9 cellular contexts compared by ENCODE assay signal in the genomic region with DNA sequence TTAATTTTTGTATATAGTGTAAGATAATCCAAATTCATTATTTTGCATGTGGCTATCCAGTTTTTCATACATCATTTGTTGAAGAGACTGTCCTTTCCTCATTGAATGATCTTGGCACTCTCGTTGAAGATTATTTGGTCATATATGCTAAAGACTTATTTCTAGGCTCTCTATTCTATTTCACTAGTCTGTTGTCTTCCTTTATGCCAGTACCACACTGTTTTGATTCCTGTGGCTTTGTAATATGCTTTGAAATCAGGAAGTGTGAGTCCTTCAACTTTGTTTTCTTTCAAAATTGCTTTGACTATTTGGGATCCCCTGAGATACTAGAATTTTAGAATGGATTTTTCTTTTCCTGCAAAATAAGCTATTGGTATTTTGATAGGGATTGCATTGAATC.
"Had no signal": no experiment of that assay in that cellular context is flagged by ENCODE, and none has a peak within 500 bp of the region (broad histone marks: within the 10 kb centered on the region; RNA-seq: fewer than 3 reads in every experiment).

No MANE protein-coding gene starts in this region.

- H2AFZ ChIP-seq: GM23338 had no signal

- H3K27ac ChIP-seq: HL-60 had no signal

- ATAC-seq: GM23338, HepG2 had no signal

- DNase-seq: H9, HCEC 1CT, HFFc6, KG1 had no signal

- H3K4me2 ChIP-seq: GM23338 had no signal

- FAIRE-seq: H1, H54, HepG2 had no signal

- H3K4me3 ChIP-seq: GM23338 had no signal
